Comparison of ENCODE assay signal across 8 cellular contexts in the genomic region with DNA sequence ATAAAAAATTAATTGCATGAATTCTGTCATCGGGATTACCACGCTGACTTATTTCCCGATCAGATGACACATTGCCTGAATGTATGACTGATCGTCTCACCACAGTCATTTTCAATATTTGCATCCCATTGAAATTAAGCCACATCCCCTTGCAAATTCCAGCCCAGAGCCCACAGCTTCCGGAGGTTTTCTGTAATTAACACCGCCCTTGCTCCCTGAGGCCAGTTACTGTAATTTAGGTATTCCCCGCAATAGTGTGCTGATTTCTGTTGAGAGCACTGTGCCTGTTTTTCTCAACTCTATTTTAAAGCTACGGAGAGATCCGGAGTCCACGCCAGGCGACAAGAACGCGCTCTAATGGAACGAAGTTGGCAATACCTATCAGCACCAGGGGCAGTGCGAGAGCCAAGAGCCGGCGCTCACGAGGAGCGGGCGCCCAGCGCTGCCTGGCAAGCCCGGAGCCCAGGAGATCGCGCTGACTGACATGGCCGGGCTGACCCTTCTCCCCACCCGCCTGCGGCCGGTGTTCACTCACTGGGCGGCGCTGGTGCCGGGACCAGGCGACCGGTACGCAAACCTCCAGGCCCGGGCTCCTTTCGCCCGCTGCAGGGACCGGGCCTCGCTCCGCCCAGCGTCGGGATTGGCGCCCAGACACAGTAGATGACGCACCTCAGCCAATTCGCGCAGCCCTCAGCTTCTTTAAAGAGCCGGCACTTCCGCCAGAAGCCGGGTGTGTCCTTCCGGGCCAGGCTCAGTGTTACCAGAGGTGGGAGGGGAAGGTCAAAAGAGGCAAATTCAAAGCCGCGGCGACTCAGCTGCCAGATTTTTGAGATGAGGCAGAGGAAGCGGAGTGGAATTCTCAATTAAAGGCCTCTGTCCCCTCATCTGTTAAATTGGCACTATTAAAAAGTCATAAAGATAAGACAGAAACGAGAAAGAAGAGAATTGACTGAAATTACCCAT. TPM values are rescaled to one million over a fixed set of nuclear protein-coding genes. Genes with fewer than 3 reads are reported as not detected.
DNase-seq lines count a peak whose midpoint lies in the region; ATAC-seq, FAIRE-seq and TF ChIP-seq lines count a peak whose summit lies in the region.

A gene with protein sequence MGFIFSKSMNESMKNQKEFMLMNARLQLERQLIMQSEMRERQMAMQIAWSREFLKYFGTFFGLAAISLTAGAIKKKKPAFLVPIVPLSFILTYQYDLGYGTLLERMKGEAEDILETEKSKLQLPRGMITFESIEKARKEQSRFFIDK (minus strand): TSS at position 672 of the 963 bp plus-strand sequence. CDS start 5,948 bp downstream, outside the sequence.

- H3K27me3 ChIP-seq in adipocyte (replicated peaks; ENCODE audit: control insufficient read depth, insufficient read depth, low read length) (no peaks in the 10 kb centered on the region), pancreas (no peaks in the 10 kb centered on the region), tibial artery (no peaks in the 10 kb centered on the region)

- peak; percentile 81 for FAIRE-seq in pancreas (lab: Jason Lieb, UNC)

- DNase-seq in NCI-H1417 treated with DMSO at 0.1 percent for 48 hours (lab: John Stamatoyannopoulos, UW) (peak; percentile 17), T follicular helper cell (ENCODE audit: low read depth) (peak; percentile 85), adipocyte (ENCODE audit: low read depth) (peak; percentile 98), Right ventricle myocardium superior (peak; percentile 98), pancreas (peak; percentile 94 to 97 (median 95)), tibial artery (peak; percentile 97)

- H3K4me3 ChIP-seq in adipocyte (ENCODE audit: low read length) (peak within 1 kb of the TSS; percentile 97), pancreas (peak within 1 kb of the TSS; percentile 20 to 79 (median 52)), tibial artery (peak within 1 kb of the TSS; percentile 57 to 60)

- intact Hi-C loops in Right ventricle myocardium superior (cut with DNase I) (no loop called here), pancreas (cut with DNase I) (no loop called here), tibial artery (cut with DNase I; ENCODE audit: low total_unique reads) (loop anchor here (5.0 kb wide), 2 partner anchors 165 to 685 kb away; no protein-coding TSS in a partner anchor)

- peak within 1 kb of the TSS; percentile 98 for H3K9ac ChIP-seq in adipocyte (ENCODE audit: low read length)

- TF ChIP-seq CTCF in GM12874 (IDR thresholded peaks at IDR 0.05; ENCODE audit: insufficient read depth, low read depth, low read length) (peak; percentile 25; the same call in 1 of the 2 replicates), pancreas (IDR thresholded peaks at IDR 0.05) (peak in 1 of 4 donors; percentile 4), tibial artery (IDR thresholded peaks at IDR 0.05) (peak in 1 of 2 experiments; percentile 22)

- ATAC-seq in HG02763 (IDR thresholded peaks at IDR 0.05; ENCODE audit: unreplicated experiment) = peak; percentile 88
- ATAC-seq in Right ventricle myocardium superior (ENCODE audit: poor library complexity) = peak; percentile 98
- ATAC-seq in pancreas = peak; percentile 97 to 99 (median 98)

- H3K27ac ChIP-seq in pancreas (peak within 1 kb of the TSS; percentile 73 to 96 (median 93)), tibial artery (peak within 1 kb of the TSS; percentile 77 to 88)

- H3K36me3 ChIP-seq in adipocyte (ENCODE audit: control insufficient read depth, insufficient read depth, low read length, severe bottlenecking) (peaks cover 7% of the 10 kb centered on the region), pancreas (no peaks in the 10 kb centered on the region), tibial artery (peaks cover 0 to 15% (median 0%) of the 10 kb centered on the region in 3 donors)

- peaks cover 15% of the 10 kb centered on the region for H3K4me1 ChIP-seq in adipocyte (ENCODE audit: control insufficient read depth, insufficient read depth, low read length)
- peaks cover 5 to 15% (median 10%) of the 10 kb centered on the region in 3 donors for H3K4me1 ChIP-seq in pancreas
- H3K4me1 ChIP-seq in tibial artery = peaks cover 0 to 14% (median 8%) of the 10 kb centered on the region in 4 donors

- H3K9me3 ChIP-seq in adipocyte (ENCODE audit: control insufficient read depth, low read length) = no peaks in the 10 kb centered on the region
- no peaks in the 10 kb centered on the region for H3K9me3 ChIP-seq in pancreas
- H3K9me3 ChIP-seq in tibial artery = no peaks in the 10 kb centered on the region

- WGBS in pancreas, 2 donors = 0 to 1% methylated on average over 55 of the region's 55 CpGs

RNA-seq across cellular contexts. Expression of the gene that starts here (rescaled TPM):
- total RNA-seq in Right ventricle myocardium superior (39.8 TPM), pancreas (1 to 10 TPM; 4.9 to 9.0 (median 6.6) TPM)
- 1 to 10 TPM; 4.9 to 8.8 TPM for polyA plus RNA-seq in pancreas

Comparison
In these comparisons a context has a peak if more than half of its experiments do, and no peak if none do; other contexts are left out.
1. Peak in every context shown above with its lines: DNase-seq, ATAC-seq, H3K4me3 ChIP-seq and H3K27ac ChIP-seq.
2. DNase-seq: peak in every context shown above with its lines; median percentile 98 in adipocyte; 98 in Right ventricle myocardium superior; 97 in tibial artery; 95 in pancreas; 85 in T follicular helper cell; 17 in NCI-H1417 treated with DMSO at 0.1 percent for 48 hours.